In the genomic region with DNA sequence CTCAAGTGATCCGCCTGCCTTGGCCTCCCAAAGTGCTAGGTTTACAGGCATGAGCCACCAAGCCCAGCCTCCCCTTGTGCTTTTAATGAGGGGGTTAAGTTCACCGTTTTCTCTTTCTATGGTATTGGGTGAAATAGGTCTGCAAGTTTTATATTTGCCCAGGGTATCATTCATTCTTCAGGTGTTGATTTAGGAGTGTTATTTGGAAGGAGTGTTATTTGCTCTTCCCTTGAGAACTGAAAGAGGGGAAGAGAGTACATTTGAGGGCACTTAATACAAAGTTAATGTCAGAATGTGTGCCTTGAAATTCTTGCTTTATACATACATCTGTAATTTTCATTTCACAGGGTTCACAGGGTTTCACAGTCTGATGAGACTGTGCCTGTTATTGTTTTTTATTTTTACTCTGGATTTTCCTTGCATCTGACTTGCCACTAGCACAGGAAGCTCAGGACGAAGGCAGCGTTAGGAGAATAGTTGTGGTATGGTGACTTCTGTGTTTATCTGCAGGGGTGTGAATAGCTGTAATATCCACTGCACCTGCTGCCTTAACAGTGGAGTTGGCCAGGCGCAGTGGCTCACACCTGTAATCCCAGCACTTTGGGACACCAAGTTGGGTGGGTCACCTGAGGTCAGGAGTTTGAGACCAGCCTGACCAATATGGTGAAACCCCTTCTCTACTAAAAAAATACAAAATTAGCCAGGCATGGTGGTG, we compare ENCODE assay signal across 5 cellular contexts.
DNase-seq lines count a peak whose midpoint lies in the region; ATAC-seq and TF ChIP-seq lines count a peak whose summit lies in the region.
"Not testable (repeated sequence)": the region's sequence is repeated elsewhere in the genome, so short reads cannot be mapped to it uniquely, and the experiment has no call there.

No MANE protein-coding gene starts in this region.

- not testable (repeated sequence) for H3K27me3 ChIP-seq in left lung; lower lobe of right lung (ENCODE audit: low read depth); upper lobe of right lung

- TF ChIP-seq CTCF in left lung (IDR thresholded peaks at IDR 0.05); lower lobe of right lung (IDR thresholded peaks at IDR 0.05); mucosa of descending colon (IDR thresholded peaks at IDR 0.05); upper lobe of right lung (IDR thresholded peaks at IDR 0.05): not testable (repeated sequence)

- not testable (repeated sequence) for H3K27ac ChIP-seq in left lung, lower lobe of right lung, upper lobe of right lung

- not testable (repeated sequence) for H3K4me3 ChIP-seq in left lung, lower lobe of right lung, mucosa of descending colon, upper lobe of right lung

- intact Hi-C loops in left colon (cut with DNase I, micrococcal nuclease); left lung (cut with DNase I); lower lobe of right lung (cut with DNase I); mucosa of descending colon (cut with DNase I, micrococcal nuclease); upper lobe of right lung (cut with DNase I): not testable (repeated sequence)

- ATAC-seq in left colon (peak; percentile 78), left lung (peak; percentile 93), lower lobe of right lung (peak; percentile 51 to 86), mucosa of descending colon (peak; percentile 81), upper lobe of right lung (peak; percentile 65)

- H3K9me3 ChIP-seq in left lung, lower lobe of right lung, mucosa of descending colon, upper lobe of right lung: not testable (repeated sequence)

- H3K36me3 ChIP-seq in left lung; lower lobe of right lung; mucosa of descending colon (ENCODE audit: low read depth); upper lobe of right lung: not testable (repeated sequence)

- DNase-seq in left colon, left lung, lower lobe of right lung, mucosa of descending colon, upper lobe of right lung: not testable (repeated sequence)

- not testable (repeated sequence) for H3K4me1 ChIP-seq in left lung; lower lobe of right lung; mucosa of descending colon (ENCODE audit: low read depth); upper lobe of right lung
